1 cellular context compared by ENCODE assay signal in the genomic region with DNA sequence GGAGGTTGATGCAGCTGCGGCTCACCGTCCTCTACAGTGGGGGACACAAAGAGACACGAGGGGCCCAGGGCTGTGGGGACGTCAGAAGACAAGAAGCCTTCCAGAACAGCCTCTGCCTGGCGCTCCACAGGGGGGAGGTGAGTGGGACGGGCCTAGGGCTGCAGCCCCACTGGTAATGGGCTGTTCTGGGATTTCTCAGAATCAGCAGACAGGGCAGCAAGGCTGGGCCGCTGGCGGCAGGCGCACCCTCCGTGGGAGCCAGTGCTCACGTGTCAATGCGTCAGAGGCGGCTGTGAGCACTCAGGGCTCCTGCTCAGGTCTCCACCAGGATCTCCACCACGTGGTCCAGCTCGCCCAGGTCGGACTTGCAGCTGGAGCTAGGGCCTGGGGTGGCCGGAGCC.
TF ChIP-seq lines count a peak whose summit lies in the region.

No MANE protein-coding gene starts in this region.

TF ChIP-seq in IMR-90, 13 proteins besides CTCF, POLR2A, EP300 and RAD21:
- TF ChIP-seq CEBPB (IDR thresholded peaks at IDR 0.05; ENCODE audit: low read depth, low read length) (no peak), MAZ (IDR thresholded peaks at IDR 0.05; ENCODE audit: borderline replicate concordance, low read depth, low read length) (no peak), NFE2L2 (IDR thresholded peaks at IDR 0.05; ENCODE audit: low read depth, low read length) (no peak), MAFK (IDR thresholded peaks at IDR 0.05; ENCODE audit: low read depth, low read length) (no peak), USF2 (IDR thresholded peaks at IDR 0.05; ENCODE audit: low read depth, low read length) (no peak), ELK1 (IDR thresholded peaks at IDR 0.05; ENCODE audit: borderline replicate concordance, low read depth, low read length) (no peak), BHLHE40 (IDR thresholded peaks at IDR 0.05; ENCODE audit: low read depth, low read length) (no peak), CHD1 (IDR thresholded peaks at IDR 0.05; ENCODE audit: low read depth, low read length) (no peak), MXI1 (IDR thresholded peaks at IDR 0.05; ENCODE audit: borderline replicate concordance, low read depth, low read length) (no peak), RCOR1 (IDR thresholded peaks at IDR 0.05; ENCODE audit: insufficient replicate concordance, low read length) (no peak)
